Comparison of ENCODE assay signal across 35 cellular contexts in genomic region chr4:175824110-175824509, GRCh38. TPM values are rescaled to one million over a fixed set of nuclear protein-coding genes. Genes with fewer than 3 reads are reported as not detected.
"Had no signal": no experiment of that assay in that cellular context is flagged by ENCODE, and none has a peak within 500 bp of the region (broad histone marks: within the 10 kb centered on the region; RNA-seq: fewer than 3 reads in every experiment).

No MANE protein-coding gene starts in this region.

- H3K9me3 Mint-ChIP-seq: activated CD4-positive, alpha-beta memory T cell treated with anti-CD3 and anti-CD28 coated beads for 36 hours; activated naive CD4-positive, alpha-beta T cell treated with anti-CD3 and anti-CD28 coated beads for 36 hours; activated T-helper 1 cell treated with anti-CD3 and anti-CD28 coated beads, Interleukin-12 subunit alpha, Interleukin-12 subunit beta, Interleukin-2, Interleukin-4 antibody, amounts not matched to agents 30 ng/mL and 10 ng/mL and 1 ng/mL, durations not matched to agents 14 hours and 24 hours and 36 hours; brain; T-helper 1 cell treated with Interleukin-12 subunit alpha and Interleukin-12 subunit beta and Interleukin-4 antibody, amounts not matched to agents 30 μg/mL and 1 μg/mL, for 36 hours; T-helper 2 cell treated with Interferon-gamma antibody and Interleukin-4, amounts not matched to agents 5 μg/mL and 100 μg/mL, for 36 hours had no signal

- H3K9me3 ChIP-seq: adrenal gland, MG63, Peyer's patch, SJSA1, SK-N-SH had no signal

- H3K36me3 ChIP-seq: adrenal gland, MG63, Peyer's patch, SJSA1 had no signal

- ATAC-seq: activated CD4-positive, CD25-positive, alpha-beta regulatory T cell treated with anti-CD3 and anti-CD28 coated beads, Interleukin-2, amount 50 U/mL, for 24 hours; activated naive CD4-positive, alpha-beta T cell treated with anti-CD3 and anti-CD28 coated beads, Interleukin-2, amount 50 U/mL, for 72 hours; activated T-cell treated with anti-CD3 and anti-CD28 coated beads, Interleukin-2, amount 50 U/mL, for 4 hours; PC-3 had no signal

- H3K36me3 Mint-ChIP-seq: activated CD4-positive, alpha-beta memory T cell treated with anti-CD3 and anti-CD28 coated beads for 36 hours; activated naive CD4-positive, alpha-beta T cell treated with anti-CD3 and anti-CD28 coated beads, Interleukin-2, amount 50 U/mL, for 72 hours; brain had no signal

- H3K4me3 Mint-ChIP-seq: activated CD4-positive, alpha-beta memory T cell treated with anti-CD3 and anti-CD28 coated beads for 36 hours; activated naive CD4-positive, alpha-beta T cell treated with anti-CD3 and anti-CD28 coated beads for 36 hours; activated T-cell treated with anti-CD3 and anti-CD28 coated beads, Interleukin-2, amount 50 U/mL, for 4 hours; activated T-helper 1 cell treated with anti-CD3 and anti-CD28 coated beads, Interleukin-12 subunit alpha, Interleukin-12 subunit beta, Interleukin-2, Interleukin-4 antibody, amounts not matched to agents 30 ng/mL and 10 ng/mL and 1 ng/mL, durations not matched to agents 14 hours and 24 hours and 36 hours; brain; T-helper 1 cell treated with Interleukin-12 subunit alpha and Interleukin-12 subunit beta and Interleukin-4 antibody, amounts not matched to agents 30 μg/mL and 1 μg/mL, for 36 hours; T-helper 2 cell treated with Interferon-gamma antibody and Interleukin-4, amounts not matched to agents 5 μg/mL and 100 μg/mL, for 36 hours had no signal

- H3K27me3 ChIP-seq: adrenal gland, MG63, Peyer's patch, SJSA1 had no signal

- H3K27me3 Mint-ChIP-seq: activated CD4-positive, alpha-beta memory T cell treated with anti-CD3 and anti-CD28 coated beads for 36 hours; brain had no signal

- H3K4me3 ChIP-seq: adrenal gland, MG63, Peyer's patch, SJSA1 had no signal

- H3K9me2 ChIP-seq: SK-N-SH had no signal

- H3K27ac Mint-ChIP-seq: activated CD4-positive, alpha-beta memory T cell treated with anti-CD3 and anti-CD28 coated beads for 36 hours; activated naive CD4-positive, alpha-beta T cell treated with anti-CD3 and anti-CD28 coated beads for 36 hours; activated naive CD4-positive, alpha-beta T cell treated with anti-CD3 and anti-CD28 coated beads, Interleukin-2, amount 50 U/mL, for 72 hours; activated T-helper 1 cell treated with anti-CD3 and anti-CD28 coated beads, Interleukin-12 subunit alpha, Interleukin-12 subunit beta, Interleukin-2, Interleukin-4 antibody, amounts not matched to agents 30 ng/mL and 10 ng/mL and 1 ng/mL, durations not matched to agents 14 hours and 24 hours and 36 hours; T-helper 1 cell treated with Interleukin-12 subunit alpha and Interleukin-12 subunit beta and Interleukin-4 antibody, amounts not matched to agents 30 μg/mL and 1 μg/mL, for 36 hours; T-helper 2 cell treated with Interferon-gamma antibody and Interleukin-4, amounts not matched to agents 5 μg/mL and 100 μg/mL, for 36 hours had no signal

- H3K4me1 ChIP-seq: adrenal gland, Peyer's patch, SJSA1 had no signal

- H3K4me2 ChIP-seq: SK-N-SH had no signal

- DNase-seq: activated CD4-positive, alpha-beta memory T cell treated with anti-CD3 and anti-CD28 coated beads for 36 hours; activated CD4-positive, alpha-beta T cell treated with anti-CD3 and anti-CD28 coated beads for 4 hours; activated CD4-positive, alpha-beta T cell treated with anti-CD3 and anti-CD28 coated beads, Interleukin-2, amount 50 U/mL, for 1 hour; activated CD8-positive, alpha-beta memory T cell treated with anti-CD3 and anti-CD28 coated beads, Interleukin-2, amount 50 U/mL, for 4 hours; activated gamma-delta T cell treated with Interleukin-2 at 50 U/mL for 16 hours; activated naive CD4-positive, alpha-beta T cell treated with anti-CD3 and anti-CD28 coated beads for 36 hours; activated T-cell treated with anti-CD3 and anti-CD28 coated beads for 4 hours; activated T-cell treated with anti-CD3 and anti-CD28 coated beads, Interleukin-2, amount 50 U/mL, for 4 hours; adrenal gland; caudate nucleus; Kasumi-1; KG1; MG63; NCI-H1092; NCI-H1436 treated with DMSO at 0.1 percent for 48 hours; NCI-H1694 treated with DMSO at 0.1 percent for 48 hours; NCI-H2029; NCI-H2171 treated with DMSO at 0.1 percent for 48 hours; NCI-H345; NCI-H510A; NCI-H526; NCI-H748 treated with DMSO at 0.1 percent for 48 hours; PC-3; Peyer's patch; RPMI8226; SHP77 treated with DMSO at 0.1 percent for 48 hours; SK-N-SH had no signal

- H3K27ac ChIP-seq: adrenal gland, Peyer's patch, SJSA1 had no signal

RNA-seq across cellular contexts. Expression of gene GPM6A, which starts 12.0 kb away (rescaled TPM):
- total RNA-seq: activated CD4-positive, alpha-beta memory T cell treated with anti-CD3 and anti-CD28 coated beads for 36 hours; activated naive CD4-positive, alpha-beta T cell treated with anti-CD3 and anti-CD28 coated beads for 36 hours; activated naive CD4-positive, alpha-beta T cell treated with anti-CD3 and anti-CD28 coated beads, Interleukin-2, amount 50 U/mL, for 72 hours; activated T-cell treated with anti-CD3 and anti-CD28 coated beads, Interleukin-2, amount 50 U/mL, for 4 hours; activated T-helper 1 cell treated with anti-CD3 and anti-CD28 coated beads, Interleukin-12 subunit alpha, Interleukin-12 subunit beta, Interleukin-2, Interleukin-4 antibody, amounts not matched to agents 30 ng/mL and 10 ng/mL and 1 ng/mL, durations not matched to agents 14 hours and 24 hours and 36 hours; bronchial epithelial cell; PC-3; SJSA1 had no signal
